In genomic region chr2:20675701-20676352, GRCh38 we compare ENCODE assay signal across 7 cellular contexts.
DNase-seq lines count a peak whose midpoint lies in the region; ATAC-seq and TF ChIP-seq lines count a peak whose summit lies in the region.

No MANE protein-coding gene starts in this region.

- H3K27ac ChIP-seq in brain microvascular endothelial cell = no peak overlapping the region

- H3K9me3 Mint-ChIP-seq in stimulated activated naive B cell treated with anti-CD40 and anti-IgM and Interleukin-4, amounts not matched to agents 10 μg/mL and 1 μg/mL and 100 μg/mL, for 72 hours = no peaks in the 10 kb centered on the region

- peak; percentile 45 for ATAC-seq in GM18508 (IDR thresholded peaks at IDR 0.05; ENCODE audit: insufficient read depth, unreplicated experiment)
- ATAC-seq in GM21447 (IDR thresholded peaks at IDR 0.05; ENCODE audit: unreplicated experiment) = peak; percentile 44
- peak; percentile 69 for ATAC-seq in HG03521 (IDR thresholded peaks at IDR 0.05; ENCODE audit: unreplicated experiment)
- ATAC-seq in stimulated activated naive B cell treated with anti-CD40 and anti-IgM and Interleukin-4, amounts not matched to agents 10 μg/mL and 1 μg/mL and 100 μg/mL, for 72 hours (replicated peaks) = peak; percentile 79 to 85

- H3K27me3 Mint-ChIP-seq in stimulated activated naive B cell treated with anti-CD40 and anti-IgM and Interleukin-4, amounts not matched to agents 10 μg/mL and 1 μg/mL and 100 μg/mL, for 72 hours = peaks cover 18 to 24% of the 10 kb centered on the region in 2 donors

- in situ Hi-C loops in brain microvascular endothelial cell (cut with HindIII; ENCODE audit: low pct_ligation_motif_present, low sequenced_read_pairs) = loop anchor here (25.0 kb wide), 1 partner anchor 286 kb away; no protein-coding TSS in a partner anchor

- H3K36me3 Mint-ChIP-seq in stimulated activated naive B cell treated with anti-CD40 and anti-IgM and Interleukin-4, amounts not matched to agents 10 μg/mL and 1 μg/mL and 100 μg/mL, for 72 hours = peaks cover 3 to 21% of the 10 kb centered on the region in 2 donors

- H3K4me3 Mint-ChIP-seq in stimulated activated naive B cell treated with anti-CD40 and anti-IgM and Interleukin-4, amounts not matched to agents 10 μg/mL and 1 μg/mL and 100 μg/mL, for 72 hours = peak overlapping the region; percentile 49 to 61

- peak; percentile 7 for TF ChIP-seq CTCF in brain microvascular endothelial cell (IDR thresholded peaks at IDR 0.05; ENCODE audit: low read depth, low read length, missing control alignments)

- DNase-seq in brain microvascular endothelial cell (no peak), putamen (ENCODE audit: low spot score) (no peak)
- DNase-seq in stimulated activated naive B cell treated with anti-CD40 and anti-IgM and Interleukin-4, amounts not matched to agents 10 μg/mL and 1 μg/mL and 100 μg/mL, for 72 hours = peak; percentile 41
- DNase-seq in stimulated activated CD4-positive, alpha-beta T cell treated with anti-CD3 and anti-CD28 coated beads, Interleukin-15, amount 100 ng/mL, for 24 hours = no peak

- no peak overlapping the region for H3K4me3 ChIP-seq in brain microvascular endothelial cell (ENCODE audit: low read depth, low read length)

- H3K27ac Mint-ChIP-seq in stimulated activated naive B cell treated with anti-CD40 and anti-IgM and Interleukin-4, amounts not matched to agents 10 μg/mL and 1 μg/mL and 100 μg/mL, for 72 hours = peak overlapping the region; percentile 57

- no peaks in the 10 kb centered on the region for H3K36me3 ChIP-seq in brain microvascular endothelial cell (replicated peaks)

- H3K27me3 ChIP-seq in brain microvascular endothelial cell (replicated peaks) = peaks cover 13% of the 10 kb centered on the region

- peaks cover 32 to 55% of the 10 kb centered on the region in 2 donors for H3K4me1 Mint-ChIP-seq in stimulated activated naive B cell treated with anti-CD40 and anti-IgM and Interleukin-4, amounts not matched to agents 10 μg/mL and 1 μg/mL and 100 μg/mL, for 72 hours
